In genomic region chr20:31857861-31858835, GRCh38 we compare ENCODE assay signal across 1 cellular context.
TF ChIP-seq lines count a peak whose summit lies in the region.

No MANE protein-coding gene starts in this region.

TF ChIP-seq in GM12878, 131 proteins besides CTCF, POLR2A, EP300 and RAD21:
- TF ChIP-seq IRF4 (IDR thresholded peaks at IDR 0.05; ENCODE audit: low read depth, low read length) = no peak
- peak; percentile 39 for TF ChIP-seq IKZF1 (conservative IDR thresholded peaks at IDR 0.05)
- no peak for TF ChIP-seq SREBF1 (IDR thresholded peaks at IDR 0.05; ENCODE audit: low read length)
- no peak for TF ChIP-seq BCL11A (IDR thresholded peaks at IDR 0.05; ENCODE audit: low read depth, low read length)
- peak; percentile 33; the same call in 1 of the 2 replicates for TF ChIP-seq MXI1 (IDR thresholded peaks at IDR 0.05; ENCODE audit: low read depth, low read length)
- no peak for TF ChIP-seq BMI1 (IDR thresholded peaks at IDR 0.05; ENCODE audit: borderline replicate concordance)
- TF ChIP-seq RAD51 (IDR thresholded peaks at IDR 0.05) = 0 out of 2 replicates have a peak, but pooled peaks have one; percentile 26
- TF ChIP-seq FOXM1 (IDR thresholded peaks at IDR 0.05; ENCODE audit: low read depth, low read length) = no peak
- TF ChIP-seq STAT1 (conservative IDR thresholded peaks at IDR 0.05) = no peak
- no peak for TF ChIP-seq SP1 (IDR thresholded peaks at IDR 0.05; ENCODE audit: low read depth, low read length)
- no peak for TF ChIP-seq TBL1XR1 (IDR thresholded peaks at IDR 0.05; ENCODE audit: low read depth, low read length)
- no peak for TF ChIP-seq SIN3A (IDR thresholded peaks at IDR 0.05; ENCODE audit: low read depth, low read length)
- no peak for TF ChIP-seq EGR1 (IDR thresholded peaks at IDR 0.05; ENCODE audit: borderline replicate concordance in 1 of 2, low read depth in 2 of 2, low read length in 2 of 2)
- no peak for TF ChIP-seq JUNB (IDR thresholded peaks at IDR 0.05)
- TF ChIP-seq EZH2 (IDR thresholded peaks at IDR 0.05; ENCODE audit: borderline replicate concordance, control insufficient read depth, low read depth, low read length) = no peak
- TF ChIP-seq ETV6 (conservative IDR thresholded peaks at IDR 0.05 in 1 of 2, IDR thresholded peaks at IDR 0.05 in 1 of 2; ENCODE audit: borderline replicate concordance in 1 of 2, low read depth in 1 of 2) = no peak
- TF ChIP-seq RB1 (IDR thresholded peaks at IDR 0.05; ENCODE audit: borderline replicate concordance) = no peak
- TF ChIP-seq CHD4 (IDR thresholded peaks at IDR 0.05) = no peak
- 0 out of 2 replicates have a peak, but pooled peaks have one; percentile 37 for TF ChIP-seq GATAD2B (conservative IDR thresholded peaks at IDR 0.05; ENCODE audit: low read depth)
- no peak for TF ChIP-seq SUPT20H (IDR thresholded peaks at IDR 0.05; ENCODE audit: borderline replicate concordance, control insufficient read depth, low read depth, low read length)
- TF ChIP-seq EED (IDR thresholded peaks at IDR 0.05; ENCODE audit: low read depth) = 0 out of 2 replicates have a peak, but pooled peaks have one; percentile 23
- no peak for TF ChIP-seq PAX5 (IDR thresholded peaks at IDR 0.05; ENCODE audit: borderline replicate concordance, low read depth, low read length)
- no peak for TF ChIP-seq HDGF (IDR thresholded peaks at IDR 0.05)
- TF ChIP-seq GABPA (IDR thresholded peaks at IDR 0.05; ENCODE audit: low read depth) = no peak
- no peak for TF ChIP-seq SRF (IDR thresholded peaks at IDR 0.05; ENCODE audit: low read depth in 2 of 2, low read length in 2 of 2)
- TF ChIP-seq HDAC6 (IDR thresholded peaks at IDR 0.05; ENCODE audit: unreplicated experiment) = no peak
- no peak for TF ChIP-seq TARDBP (IDR thresholded peaks at IDR 0.05; ENCODE audit: borderline replicate concordance)
- TF ChIP-seq PAX8 (IDR thresholded peaks at IDR 0.05) = no peak
- TF ChIP-seq SMAD1 (IDR thresholded peaks at IDR 0.05; ENCODE audit: low read depth, partially characterized antibody) = no peak
- TF ChIP-seq CBX5 (IDR thresholded peaks at IDR 0.05; ENCODE audit: low read depth) = no peak
- no peak for TF ChIP-seq KDM1A (IDR thresholded peaks at IDR 0.05; ENCODE audit: borderline replicate concordance)
- TF ChIP-seq USF2 (IDR thresholded peaks at IDR 0.05; ENCODE audit: borderline replicate concordance, low read depth, low read length) = no peak; the same call in 1 of the 2 replicates
- TF ChIP-seq IKZF2 (IDR thresholded peaks at IDR 0.05) = 0 out of 4 replicates have a peak, but pooled peaks of 1 of the 2 experiments have one; percentile 28
- no peak for TF ChIP-seq NR2C2 (IDR thresholded peaks at IDR 0.05; ENCODE audit: borderline replicate concordance, control insufficient read depth, insufficient read length, low read depth)
- no peak for TF ChIP-seq SKIL (IDR thresholded peaks at IDR 0.05; ENCODE audit: low read depth, poor library complexity, severe bottlenecking)
- no peak for TF ChIP-seq REST (IDR thresholded peaks at IDR 0.05; ENCODE audit: low read depth, low read length)
- no peak for TF ChIP-seq TCF7 (IDR thresholded peaks at IDR 0.05; ENCODE audit: borderline replicate concordance)
- TF ChIP-seq PBX3 (IDR thresholded peaks at IDR 0.05; ENCODE audit: insufficient replicate concordance, low read depth, low read length) = no peak
- no peak for TF ChIP-seq SMAD5 (IDR thresholded peaks at IDR 0.05; ENCODE audit: low read depth)
- TF ChIP-seq E4F1 (IDR thresholded peaks at IDR 0.05; ENCODE audit: borderline replicate concordance, partially characterized antibody) = no peak
- no peak for TF ChIP-seq ATF2 (IDR thresholded peaks at IDR 0.05; ENCODE audit: low read length)
- TF ChIP-seq ZNF384 (IDR thresholded peaks at IDR 0.05; ENCODE audit: borderline replicate concordance, low read depth, low read length) = no peak
- TF ChIP-seq KAT2A (conservative IDR thresholded peaks at IDR 0.05; ENCODE audit: control insufficient read depth, low read depth, low read length) = no peak
- peak; percentile 57; the same call in 1 of the 2 replicates for TF ChIP-seq TCF12 (IDR thresholded peaks at IDR 0.05; ENCODE audit: low read depth, low read length)
- 0 out of 2 replicates have a peak, but pooled peaks have one; percentile 39 for TF ChIP-seq DPF2 (IDR thresholded peaks at IDR 0.05)
- TF ChIP-seq BHLHE40 (IDR thresholded peaks at IDR 0.05; ENCODE audit: borderline replicate concordance in 1 of 2, low read depth in 2 of 2, low read length in 1 of 2) = no peak
- TF ChIP-seq USF1 (IDR thresholded peaks at IDR 0.05; ENCODE audit: borderline replicate concordance, extremely low read length, insufficient read depth, low read depth, low read length) = peak; percentile 48
- no peak for TF ChIP-seq IRF5 (IDR thresholded peaks at IDR 0.05; ENCODE audit: borderline replicate concordance)
TF ChIP-seq in GM12878: peak in this region for 9.
